Comparison of ENCODE assay signal across 1 cellular context in the genomic region with DNA sequence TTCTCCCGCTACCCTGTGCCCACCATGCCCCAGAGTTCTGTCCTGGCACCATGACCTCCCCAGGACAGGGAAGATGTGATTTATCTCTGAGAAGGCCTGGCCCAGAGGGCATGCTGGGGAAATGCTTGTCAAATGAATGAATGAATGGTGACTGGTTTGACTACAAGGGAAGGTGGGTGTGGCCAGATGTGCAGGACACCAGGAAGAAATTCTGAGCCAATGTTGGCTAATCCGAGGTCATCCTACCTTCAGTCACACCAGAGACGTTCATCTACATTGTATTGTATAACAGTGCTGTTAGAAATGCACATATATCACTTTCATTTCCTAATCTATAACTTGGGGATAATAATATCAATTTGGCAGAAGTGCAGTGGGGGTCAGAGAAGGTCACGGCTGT.
TF ChIP-seq lines count a peak whose summit lies in the region.

No MANE protein-coding gene starts in this region.

TF ChIP-seq in IMR-90, 13 proteins besides CTCF, POLR2A, EP300 and RAD21 (continued from another document):
- no peak for TF ChIP-seq BHLHE40 (IDR thresholded peaks at IDR 0.05; ENCODE audit: low read depth, low read length)
- TF ChIP-seq FOS (IDR thresholded peaks at IDR 0.05; ENCODE audit: low read depth, low read length) = no peak
- no peak for TF ChIP-seq RCOR1 (IDR thresholded peaks at IDR 0.05; ENCODE audit: insufficient replicate concordance, low read length)
- no peak for TF ChIP-seq RFX5 (IDR thresholded peaks at IDR 0.05; ENCODE audit: low read depth, low read length)
TF ChIP-seq in IMR-90: peak in this region for 0.
